Comparison of ENCODE assay signal across 30 cellular contexts in genomic region chr9:114810614-114811013, GRCh38.
"Had no signal": no experiment of that assay in that cellular context is flagged by ENCODE, and none has a peak within 500 bp of the region (broad histone marks: within the 10 kb centered on the region; RNA-seq: fewer than 3 reads in every experiment).

No MANE protein-coding gene starts in this region.

- DNase-seq: activated B cell treated with CpG ODN at 0.5 μM for 24 hours; activated CD4-positive, alpha-beta memory T cell treated with anti-CD3 and anti-CD28 coated beads for 36 hours; activated CD4-positive, alpha-beta T cell treated with anti-CD3 and anti-CD28 coated beads for 4 hours; activated CD4-positive, alpha-beta T cell treated with anti-CD3 and anti-CD28 coated beads, Interleukin-2, amount 10 ng/mL, durations not matched to agents 24 days and 14 days; activated CD4-positive, alpha-beta T cell treated with anti-CD3 and anti-CD28 coated beads, Interleukin-2, amount 50 U/mL, for 1 hour; activated CD4-positive, alpha-beta T cell treated with anti-CD3 and anti-CD28 coated beads, Interleukin-2, amount 50 U/mL, for 4 hours; activated CD4-positive, CD25-positive, alpha-beta regulatory T cell treated with anti-CD3 and anti-CD28 coated beads, Interleukin-2, amount 50 U/mL, for 72 hours; activated CD8-positive, alpha-beta memory T cell treated with anti-CD3 and anti-CD28 coated beads, Interleukin-2, amount 50 U/mL, for 4 hours; activated CD8-positive, alpha-beta T cell treated with anti-CD3 and anti-CD28 coated beads for 36 hours; activated effector memory CD4-positive, alpha-beta T cell treated with anti-CD3 and anti-CD28 coated beads, Interleukin-2, amount 50 U/mL, for 16 hours; activated gamma-delta T cell treated with Interleukin-2 at 50 U/mL for 16 hours; activated naive CD4-positive, alpha-beta T cell; activated naive CD4-positive, alpha-beta T cell treated with anti-CD3 and anti-CD28 coated beads for 36 hours; activated naive CD4-positive, alpha-beta T cell treated with anti-CD3 and anti-CD28 coated beads, Interleukin-2, amount 50 U/mL, for 16 hours; activated naive CD8-positive, alpha-beta T cell treated with anti-CD3 and anti-CD28 coated beads for 36 hours; activated T-cell treated with anti-CD3 and anti-CD28 coated beads for 4 hours; activated T-cell treated with anti-CD3 and anti-CD28 coated beads, Interleukin-2, amount 50 U/mL, for 1 hour; activated T-cell treated with anti-CD3 and anti-CD28 coated beads, Interleukin-2, amount 50 U/mL, for 4 hours; activated T-cell treated with anti-CD3 and anti-CD28 coated beads, Interleukin-2, amount 50 U/mL, for 72 hours; adrenal gland; amniotic stem cell; aorta; brain microvascular endothelial cell; central memory CD4-positive, alpha-beta T cell; T-helper 1 cell; T-helper 2 cell; T-helper 9 cell had no signal

- H3K9me3 ChIP-seq: adrenal gland, body of pancreas, breast epithelium had no signal

- H3K4me3 ChIP-seq: adrenal gland, body of pancreas, breast epithelium had no signal

- H3K36me3 ChIP-seq: adrenal gland, brain microvascular endothelial cell, breast epithelium had no signal

- H3K27me3 ChIP-seq: adrenal gland, body of pancreas, brain microvascular endothelial cell, breast epithelium had no signal

- H3K27ac ChIP-seq: adrenal gland, brain microvascular endothelial cell, breast epithelium, VCaP had no signal
